Comparison of ENCODE assay signal across 1 cellular context in genomic region chr9:135958485-135958884, GRCh38.
TF ChIP-seq lines count a peak whose summit lies in the region.

No MANE protein-coding gene starts in this region.

TF ChIP-seq in K562, 482 proteins besides CTCF, POLR2A, EP300 and RAD21 (continued from another document):
- TF ChIP-seq CCNT2 (IDR thresholded peaks at IDR 0.05; ENCODE audit: borderline replicate concordance, extremely low read depth, insufficient read length, low read depth, low read length) (no peak), BRF1 (IDR thresholded peaks at IDR 0.05; ENCODE audit: borderline replicate concordance, extremely low read depth, insufficient read length) (no peak), ZKSCAN8 (CRISPR knock-in tag; IDR thresholded peaks at IDR 0.05) (no peak), AFF1 (IDR thresholded peaks at IDR 0.05; ENCODE audit: low read depth in 1 of 2, partially characterized antibody in 2 of 2) (peak in 1 of 2 experiments; percentile 10), SAP30 (IDR thresholded peaks at IDR 0.05; ENCODE audit: borderline replicate concordance, insufficient read depth, low read depth, low read length, poor library complexity, severe bottlenecking) (no peak), NCOA6 (IDR thresholded peaks at IDR 0.05) (no peak), THRAP3 (IDR thresholded peaks at IDR 0.05; ENCODE audit: borderline replicate concordance) (no peak), ILK (tag; IDR thresholded peaks at IDR 0.05; ENCODE audit: borderline replicate concordance, low read depth) (no peak), CHD1 (IDR thresholded peaks at IDR 0.05; ENCODE audit: low read length) (peak; percentile 12), HDAC1 (IDR thresholded peaks at IDR 0.05) (peak in 1 of 2 experiments; percentile 11; a peak in 1 of 4 replicates), GTF2A2 (tag; IDR thresholded peaks at IDR 0.05) (no peak), MAZ (CRISPR knock-in tag; conservative IDR thresholded peaks at IDR 0.05 in 1 of 2, IDR thresholded peaks at IDR 0.05 in 1 of 2) (no peak), NCOR1 (IDR thresholded peaks at IDR 0.05) (no peak), SMAD4 (CRISPR knock-in tag; conservative IDR thresholded peaks at IDR 0.05) (no peak), TAF7 (tag; IDR thresholded peaks at IDR 0.05) (no peak), ZNF77 (CRISPR knock-in tag; IDR thresholded peaks at IDR 0.05) (no peak), SMARCA5 (IDR thresholded peaks at IDR 0.05) (no peak), IRF2 (CRISPR knock-in tag; IDR thresholded peaks at IDR 0.05) (no peak), PTBP1 (IDR thresholded peaks at IDR 0.05; ENCODE audit: low read depth, low read length) (no peak), ZNF12 (CRISPR knock-in tag; IDR thresholded peaks at IDR 0.05) (0 out of 2 replicates have a peak, but pooled peaks have one; percentile 28), SNIP1 (IDR thresholded peaks at IDR 0.05; ENCODE audit: low read depth) (no peak), NFXL1 (CRISPR knock-in tag; IDR thresholded peaks at IDR 0.05) (no peak), FOXJ3 (CRISPR knock-in tag; IDR thresholded peaks at IDR 0.05) (no peak), DIDO1 (tag; IDR thresholded peaks at IDR 0.05; ENCODE audit: low read depth) (no peak), CTBP1 (IDR thresholded peaks at IDR 0.05; ENCODE audit: borderline replicate concordance) (0 out of 2 replicates have a peak, but pooled peaks have one; percentile 25)
- TF ChIP-seq, protein P1, sequence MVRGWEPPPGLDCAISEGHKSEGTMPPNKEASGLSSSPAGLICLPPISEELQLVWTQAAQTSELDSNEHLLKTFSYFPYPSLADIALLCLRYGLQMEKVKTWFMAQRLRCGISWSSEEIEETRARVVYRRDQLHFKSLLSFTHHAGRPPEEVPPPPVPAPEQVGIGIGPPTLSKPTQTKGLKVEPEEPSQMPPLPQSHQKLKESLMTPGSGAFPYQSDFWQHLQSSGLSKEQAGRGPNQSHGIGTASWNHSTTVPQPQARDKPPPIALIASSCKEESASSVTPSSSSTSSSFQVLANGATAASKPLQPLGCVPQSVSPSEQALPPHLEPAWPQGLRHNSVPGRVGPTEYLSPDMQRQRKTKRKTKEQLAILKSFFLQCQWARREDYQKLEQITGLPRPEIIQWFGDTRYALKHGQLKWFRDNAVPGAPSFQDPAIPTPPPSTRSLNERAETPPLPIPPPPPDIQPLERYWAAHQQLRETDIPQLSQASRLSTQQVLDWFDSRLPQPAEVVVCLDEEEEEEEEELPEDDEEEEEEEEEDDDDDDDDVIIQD (CRISPR knock-in tag; IDR thresholded peaks at IDR 0.05), result no peak
